22 cellular contexts compared by ENCODE assay signal in genomic region chrX:134543201-134543797, GRCh38.
A peak's percentile ranks its signal among the peaks of the same experiment; 100 is the strongest.
DNase-seq lines count a peak whose midpoint lies in the region; ATAC-seq, FAIRE-seq and TF ChIP-seq lines count a peak whose summit lies in the region.
"Had no signal": no experiment of that assay in that cellular context is flagged by ENCODE, and none has a peak within 500 bp of the region (broad histone marks: within the 10 kb centered on the region; RNA-seq: fewer than 3 reads in every experiment).

No MANE protein-coding gene starts in this region.

- H3K27ac Mint-ChIP-seq in HFFc6 = 0 out of 2 replicates have a peak overlapping the region, but pooled peaks have one; percentile 80
- H3K27ac Mint-ChIP-seq: activated naive CD4-positive, alpha-beta T cell treated with anti-CD3 and anti-CD28 coated beads, Interleukin-2, amount 10 ng/mL, durations not matched to agents 7 days and 5 days; activated T-cell treated with anti-CD3 and anti-CD28 coated beads, Interleukin-2, amount 50 U/mL, for 72 hours; CD4-positive, alpha-beta T cell; natural killer cell; T-cell had no signal

- ATAC-seq in HG02870 (IDR thresholded peaks at IDR 0.05; ENCODE audit: unreplicated experiment) (no peak), HG03025 (IDR thresholded peaks at IDR 0.05; ENCODE audit: low FRiP score, unreplicated experiment) (no peak)
- ATAC-seq: activated T-cell treated with anti-CD3 and anti-CD28 coated beads, Interleukin-2, amount 50 U/mL, for 72 hours; natural killer cell; Right ventricle myocardium inferior; T-cell had no signal

- H3K9me3 Mint-ChIP-seq in HFFc6 = no peaks in the 10 kb centered on the region
- H3K9me3 Mint-ChIP-seq: activated naive CD4-positive, alpha-beta T cell treated with anti-CD3 and anti-CD28 coated beads, Interleukin-2, amount 10 ng/mL, durations not matched to agents 7 days and 5 days; activated T-cell treated with anti-CD3 and anti-CD28 coated beads, Interleukin-2, amount 50 U/mL, for 72 hours; CD4-positive, alpha-beta T cell; natural killer cell; T-cell had no signal

- H3K4me1 Mint-ChIP-seq in HFFc6 (ENCODE audit: low read depth) = peaks cover 47% of the 10 kb centered on the region

- H3K4me3 Mint-ChIP-seq in HFFc6 = no peak overlapping the region
- H3K4me3 Mint-ChIP-seq: activated naive CD4-positive, alpha-beta T cell treated with anti-CD3 and anti-CD28 coated beads, Interleukin-2, amount 10 ng/mL, durations not matched to agents 7 days and 5 days; activated T-cell treated with anti-CD3 and anti-CD28 coated beads, Interleukin-2, amount 50 U/mL, for 72 hours; CD4-positive, alpha-beta T cell; natural killer cell; T-cell had no signal

- H3K4me3 ChIP-seq in AG10803 (ENCODE audit: low read length) = no peak overlapping the region
- H3K4me3 ChIP-seq: coronary artery, left ventricle myocardium inferior had no signal

- H3K36me3 Mint-ChIP-seq in HFFc6 (ENCODE audit: low read depth) = peaks cover 10% of the 10 kb centered on the region; the same call in 1 of the 2 replicates
- H3K36me3 Mint-ChIP-seq: activated naive CD4-positive, alpha-beta T cell treated with anti-CD3 and anti-CD28 coated beads, Interleukin-2, amount 10 ng/mL, durations not matched to agents 7 days and 5 days; natural killer cell; T-cell had no signal

- DNase-seq in AG10803 (ENCODE audit: low read depth) (peak; percentile 55), HFFc6 (no peak), SW480 (ENCODE audit: low spot score) (peak; percentile 28), SW 1271 (lab: John Stamatoyannopoulos, UW) (no peak), NCI-H128 (lab: John Stamatoyannopoulos, UW; ENCODE audit: unreplicated experiment) (no peak)
- DNase-seq: activated CD4-positive, alpha-beta T cell treated with anti-CD3 and anti-CD28 coated beads for 48 hours; activated naive CD4-positive, alpha-beta T cell treated with anti-CD3 and anti-CD28 coated beads, Interleukin-2, amount 10 ng/mL, durations not matched to agents 7 days and 5 days; activated T-cell treated with anti-CD3 and anti-CD28 coated beads, Interleukin-2, amount 50 U/mL, for 72 hours; amygdala; CD4-positive, alpha-beta T cell; head of caudate nucleus; left ventricle myocardium inferior; midbrain; natural killer cell; posterior cingulate gyrus; T-cell had no signal

- no peaks in the 10 kb centered on the region for H3K27me3 Mint-ChIP-seq in HFFc6 (ENCODE audit: insufficient read depth)

- TF ChIP-seq CTCF in AG10803 (conservative IDR thresholded peaks at IDR 0.05; ENCODE audit: low read length) (no peak), HFFc6 (IDR thresholded peaks at IDR 0.05) (no peak)

- FAIRE-seq in islet of Langerhans (lab: Jason Lieb, UNC) = peak; percentile 38
- FAIRE-seq: endometrium had no signal

Comparison
In these comparisons a context has a peak if more than half of its experiments do, and no peak if none do; other contexts are left out.
1. DNase-seq: peak in AG10803 (single experiment) and SW480 (single experiment); none in HFFc6 (single experiment), SW 1271 (0 of 2) and NCI-H128 (single experiment).